Comparison of ENCODE assay signal across 24 cellular contexts in genomic region chr10:121835376-121835775, GRCh38.
A peak's percentile ranks its signal among the peaks of the same experiment; 100 is the strongest.
DNase-seq lines count a peak whose midpoint lies in the region; ATAC-seq and TF ChIP-seq lines count a peak whose summit lies in the region.
"Had no signal": no experiment of that assay in that cellular context is flagged by ENCODE, and none has a peak within 500 bp of the region (broad histone marks: within the 10 kb centered on the region; RNA-seq: fewer than 3 reads in every experiment).

No MANE protein-coding gene starts in this region.

- H3K9me2 ChIP-seq in Loucy (replicated peaks; ENCODE audit: low read depth, low read length) = no peaks in the 10 kb centered on the region
- H3K9me2 ChIP-seq in hepatocyte (replicated peaks; ENCODE audit: insufficient read depth) = no peaks in the 10 kb centered on the region

- H3K27me3 ChIP-seq in Caco-2 (replicated peaks; ENCODE audit: control insufficient read depth, insufficient read depth, low read length) (no peaks in the 10 kb centered on the region), Loucy (ENCODE audit: insufficient read depth, low read length, poor library complexity, severe bottlenecking) (no peaks in the 10 kb centered on the region), hepatocyte (no peaks in the 10 kb centered on the region)
- H3K27me3 ChIP-seq: BE2C; BLaER1 treated with 17β-estradiol and CSF1 and Interleukin-3, amounts not matched to agents 10 nM and 100 nM had no signal

- no peaks in the 10 kb centered on the region for H4K20me1 ChIP-seq in Loucy (ENCODE audit: insufficient read depth, low read length, poor library complexity, severe bottlenecking)
- H4K20me1 ChIP-seq in hepatocyte (ENCODE audit: insufficient read depth, poor library complexity, severe bottlenecking) = no peaks in the 10 kb centered on the region
- H4K20me1 ChIP-seq: BLaER1 treated with 17β-estradiol and CSF1 and Interleukin-3, amounts not matched to agents 10 nM and 100 nM had no signal

- WGBS in hepatocyte (ENCODE audit: low lambda C conversion rate, missing lambda C conversion rate) = 48% methylated on average over 2 of the region's 2 CpGs

- POLR2A ChIA-PET in Caco-2 (lab: Charles Lee) (no interaction called here), HEK293 (lab: Yijun Ruan, JAX) (no interaction called here)

- H3K9me3 Mint-ChIP-seq in Caco-2 (ENCODE audit: unreplicated experiment) = peaks cover 6% of the 10 kb centered on the region
- no peaks in the 10 kb centered on the region for H3K9me3 Mint-ChIP-seq in activated naive CD8-positive, alpha-beta T cell treated with anti-CD3 and anti-CD28 coated beads for 36 hours
- H3K9me3 Mint-ChIP-seq in activated T-helper 2 cell treated with anti-CD3 and anti-CD28 coated beads, Interferon-gamma antibody, Interleukin-2, Interleukin-4, amounts not matched to agents 10 μg/mL and 5 μg/mL and 100 μg/mL, durations not matched to agents 14 hours and 24 hours and 36 hours = no peaks in the 10 kb centered on the region
- H3K9me3 Mint-ChIP-seq: CD14-positive monocyte; CD4-positive, alpha-beta T cell; CD8-positive, alpha-beta memory T cell; H9 had no signal

- H3K4me1 Mint-ChIP-seq in Caco-2 (ENCODE audit: low read depth, unreplicated experiment) = peaks cover 53% of the 10 kb centered on the region
- H3K4me1 Mint-ChIP-seq in activated naive CD8-positive, alpha-beta T cell treated with anti-CD3 and anti-CD28 coated beads for 36 hours = no peaks in the 10 kb centered on the region
- H3K4me1 Mint-ChIP-seq in activated T-helper 2 cell treated with anti-CD3 and anti-CD28 coated beads, Interferon-gamma antibody, Interleukin-2, Interleukin-4, amounts not matched to agents 10 μg/mL and 5 μg/mL and 100 μg/mL, durations not matched to agents 14 hours and 24 hours and 36 hours (ENCODE audit: low read depth) = peaks cover 3% of the 10 kb centered on the region
- H3K4me1 Mint-ChIP-seq: H9 had no signal

- H3K79me2 ChIP-seq in Loucy (ENCODE audit: insufficient read depth, low read length) (no peaks in the 10 kb centered on the region), hepatocyte (peaks cover 8% of the 10 kb centered on the region)

- H3F3A ChIP-seq in Loucy (ENCODE audit: low read depth) = no peaks in the 10 kb centered on the region

- peaks cover 54% of the 10 kb centered on the region for H3K4me1 ChIP-seq in Caco-2
- peaks cover 33% of the 10 kb centered on the region for H3K4me1 ChIP-seq in HEK293 (ENCODE audit: control insufficient read depth, insufficient read depth, low read length)
- H3K4me1 ChIP-seq in Loucy (ENCODE audit: insufficient read depth, low read length, poor library complexity, severe bottlenecking) = peaks cover 28% of the 10 kb centered on the region
- H3K4me1 ChIP-seq in hepatocyte (ENCODE audit: insufficient read depth) = peaks cover 21% of the 10 kb centered on the region
- H3K4me1 ChIP-seq: BE2C; BLaER1 treated with 17β-estradiol and CSF1 and Interleukin-3, amounts not matched to agents 10 nM and 100 nM had no signal

- no peak overlapping the region for H2AFZ ChIP-seq in Loucy (ENCODE audit: low read length)
- no peak overlapping the region for H2AFZ ChIP-seq in hepatocyte
- H2AFZ ChIP-seq: GM23248 had no signal

- intact Hi-C loops in Caco-2 (cut with micrococcal nuclease; ENCODE audit: unreplicated experiment) = no loop called here
- intact Hi-C loops in activated T-helper 2 cell treated with anti-CD3 and anti-CD28 coated beads, Interferon-gamma antibody, Interleukin-2, Interleukin-4, amounts not matched to agents 10 μg/mL and 5 μg/mL and 100 μg/mL, durations not matched to agents 14 hours and 24 hours and 36 hours (cut with micrococcal nuclease) = no loop called here

- H3K4me3 ChIP-seq in Caco-2 (ENCODE audit: low read depth, low read length) = no peak overlapping the region
- no peak overlapping the region for H3K4me3 ChIP-seq in HEK293 (ENCODE audit: low read depth, low read length)
- no peak overlapping the region for H3K4me3 ChIP-seq in Loucy (ENCODE audit: low read length, poor library complexity, severe bottlenecking)
- no peak overlapping the region for H3K4me3 ChIP-seq in hepatocyte
- H3K4me3 ChIP-seq: A549; BLaER1 treated with 17β-estradiol and CSF1 and Interleukin-3, amounts not matched to agents 10 nM and 100 nM; GM23248 had no signal

- no peak overlapping the region for H3K9ac ChIP-seq in Loucy (ENCODE audit: low read depth, low read length, poor library complexity, severe bottlenecking)
- H3K9ac ChIP-seq: BLaER1 treated with 17β-estradiol and CSF1 and Interleukin-3, amounts not matched to agents 10 nM and 100 nM; GM23248 had no signal

- H3K27ac ChIP-seq in HEK293 (ENCODE audit: extremely low read depth, low read depth, low read length) (no peak overlapping the region), hepatocyte (peak overlapping the region; percentile 22)
- H3K27ac ChIP-seq: A549; BLaER1 treated with 17β-estradiol and CSF1 and Interleukin-3, amounts not matched to agents 10 nM and 100 nM; GM23248 had no signal

- no peak for TF ChIP-seq CTCF in Caco-2 (IDR thresholded peaks at IDR 0.05; ENCODE audit: insufficient read depth in 1 of 2, low read depth in 1 of 2, low read length in 1 of 2, severe bottlenecking in 1 of 2, unreplicated experiment in 1 of 2)
- no peak for TF ChIP-seq CTCF in HEK293 (tag by site-specific recombination; IDR thresholded peaks at IDR 0.05)
- no peak for TF ChIP-seq CTCF in Loucy (conservative IDR thresholded peaks at IDR 0.05; ENCODE audit: low read length)
- TF ChIP-seq CTCF in hepatocyte (IDR thresholded peaks at IDR 0.05; ENCODE audit: poor library complexity) = no peak

- H3K9me3 ChIP-seq in Caco-2 = 0 out of 2 replicates have a peak, but pooled peaks cover 5% of the 10 kb centered on the region
- no peaks in the 10 kb centered on the region for H3K9me3 ChIP-seq in HEK293 (ENCODE audit: control insufficient read depth, insufficient read depth, low read depth, low read length)
- H3K9me3 ChIP-seq in Loucy (ENCODE audit: insufficient read depth, low read depth, low read length) = no peaks in the 10 kb centered on the region
- no peaks in the 10 kb centered on the region for H3K9me3 ChIP-seq in hepatocyte (ENCODE audit: low read depth)
- H3K9me3 ChIP-seq: A549; BE2C; BLaER1 treated with 17β-estradiol and CSF1 and Interleukin-3, amounts not matched to agents 10 nM and 100 nM had no signal

- no TSS peak for BruUV-seq in Caco-2 (replicated peaks; lab: Mats Ljungman, UMichigan)

- DNase-seq in Caco-2 (no peak), hepatocyte (ENCODE audit: low spot score) (no peak)
- no peak for DNase-seq in activated naive CD8-positive, alpha-beta T cell treated with anti-CD3 and anti-CD28 coated beads for 36 hours
- no peak for DNase-seq in activated T-helper 2 cell treated with anti-CD3 and anti-CD28 coated beads, Interferon-gamma antibody, Interleukin-2, Interleukin-4, amounts not matched to agents 10 μg/mL and 5 μg/mL and 100 μg/mL, durations not matched to agents 14 hours and 24 hours and 36 hours (ENCODE audit: low spot score)
- DNase-seq: 8988T; ACHN; AML-193; BE2C; Calu3; CD4-positive, alpha-beta T cell; CD8-positive, alpha-beta memory T cell; DMS53; DMS79 treated with DMSO at 0.1 percent for 48 hours; GF-D8; GM23248; H9 had no signal

- no peak overlapping the region for H3K4me3 Mint-ChIP-seq in Caco-2 (ENCODE audit: unreplicated experiment)
- no peak overlapping the region for H3K4me3 Mint-ChIP-seq in activated naive CD8-positive, alpha-beta T cell treated with anti-CD3 and anti-CD28 coated beads for 36 hours
- H3K4me3 Mint-ChIP-seq in activated T-helper 2 cell treated with anti-CD3 and anti-CD28 coated beads, Interferon-gamma antibody, Interleukin-2, Interleukin-4, amounts not matched to agents 10 μg/mL and 5 μg/mL and 100 μg/mL, durations not matched to agents 14 hours and 24 hours and 36 hours (ENCODE audit: low read depth) = no peak overlapping the region
- H3K4me3 Mint-ChIP-seq: CD14-positive monocyte; CD4-positive, alpha-beta T cell; CD8-positive, alpha-beta memory T cell; H9 had no signal

- peak overlapping the region; percentile 75 for H3K27ac Mint-ChIP-seq in Caco-2 (ENCODE audit: unreplicated experiment)
- H3K27ac Mint-ChIP-seq in activated naive CD8-positive, alpha-beta T cell treated with anti-CD3 and anti-CD28 coated beads for 36 hours = no peak overlapping the region
- H3K27ac Mint-ChIP-seq in activated T-helper 2 cell treated with anti-CD3 and anti-CD28 coated beads, Interferon-gamma antibody, Interleukin-2, Interleukin-4, amounts not matched to agents 10 μg/mL and 5 μg/mL and 100 μg/mL, durations not matched to agents 14 hours and 24 hours and 36 hours = no peak overlapping the region
- H3K27ac Mint-ChIP-seq: CD14-positive monocyte; CD4-positive, alpha-beta T cell had no signal

- ATAC-seq in GM19397 (IDR thresholded peaks at IDR 0.05; ENCODE audit: unreplicated experiment) (no peak), GM21526 (IDR thresholded peaks at IDR 0.05; ENCODE audit: low FRiP score, unreplicated experiment) (no peak)
- ATAC-seq: A549, HCT116 had no signal

- CTCF ChIA-PET in Caco-2 (lab: Charles Lee) (no interaction called here), HEK293 (lab: Yijun Ruan, JAX) (interaction anchor here (1.1 to 2.8 kb wide), 2 partner anchors 11 to 863 kb away, joined by 5 to 22 read pairs; no protein-coding TSS in a partner anchor)

- H3K36me3 Mint-ChIP-seq in Caco-2 (ENCODE audit: insufficient read depth, unreplicated experiment) = peaks cover 62% of the 10 kb centered on the region
- H3K36me3 Mint-ChIP-seq in activated naive CD8-positive, alpha-beta T cell treated with anti-CD3 and anti-CD28 coated beads for 36 hours = peaks cover 32% of the 10 kb centered on the region
- peaks cover 13% of the 10 kb centered on the region for H3K36me3 Mint-ChIP-seq in activated T-helper 2 cell treated with anti-CD3 and anti-CD28 coated beads, Interferon-gamma antibody, Interleukin-2, Interleukin-4, amounts not matched to agents 10 μg/mL and 5 μg/mL and 100 μg/mL, durations not matched to agents 14 hours and 24 hours and 36 hours (ENCODE audit: low read depth)

- H3K27me3 Mint-ChIP-seq in Caco-2 (ENCODE audit: insufficient read depth, unreplicated experiment) = no peaks in the 10 kb centered on the region
- no peaks in the 10 kb centered on the region for H3K27me3 Mint-ChIP-seq in activated naive CD8-positive, alpha-beta T cell treated with anti-CD3 and anti-CD28 coated beads for 36 hours
- H3K27me3 Mint-ChIP-seq in activated T-helper 2 cell treated with anti-CD3 and anti-CD28 coated beads, Interferon-gamma antibody, Interleukin-2, Interleukin-4, amounts not matched to agents 10 μg/mL and 5 μg/mL and 100 μg/mL, durations not matched to agents 14 hours and 24 hours and 36 hours (ENCODE audit: low read depth) = no peaks in the 10 kb centered on the region
- H3K27me3 Mint-ChIP-seq: CD4-positive, alpha-beta T cell; CD8-positive, alpha-beta memory T cell had no signal

- peaks cover 3% of the 10 kb centered on the region; the same call in 1 of the 2 replicates for H3K36me3 ChIP-seq in Caco-2 (ENCODE audit: control insufficient read depth, insufficient read depth, low read length)
- H3K36me3 ChIP-seq in HEK293 (ENCODE audit: control insufficient read depth in 2 of 2, insufficient read depth in 1 of 2, low read length in 2 of 2) = no peaks in the 10 kb centered on the region
- H3K36me3 ChIP-seq in Loucy (ENCODE audit: insufficient read depth, low read length) = peaks cover 10% of the 10 kb centered on the region; the same call in 1 of the 2 replicates
- no peaks in the 10 kb centered on the region for H3K36me3 ChIP-seq in hepatocyte (replicated peaks; ENCODE audit: insufficient read depth, low read depth)

- H3K4me2 ChIP-seq in Loucy (ENCODE audit: low read depth, low read length, poor library complexity, severe bottlenecking) (peak overlapping the region; percentile 2), hepatocyte (no peak overlapping the region)
- H3K4me2 ChIP-seq: A549; BLaER1 treated with 17β-estradiol and CSF1 and Interleukin-3, amounts not matched to agents 10 nM and 100 nM had no signal
